Comparison of ENCODE assay signal across 17 cellular contexts in genomic region chr17:82124101-82124500, GRCh38.
"Had no signal": no experiment of that assay in that cellular context is flagged by ENCODE, and none has a peak within 500 bp of the region (broad histone marks: within the 10 kb centered on the region; RNA-seq: fewer than 3 reads in every experiment).

No MANE protein-coding gene starts in this region.

- H3K4me1 ChIP-seq: colonic mucosa, esophagus muscularis mucosa, thyroid gland had no signal

- ATAC-seq: stimulated activated naive B cell treated with anti-CD40 and anti-IgM and Interleukin-4, amounts not matched to agents 10 μg/mL and 1 μg/mL and 100 μg/mL, for 72 hours had no signal

- H3K9ac ChIP-seq: parathyroid adenoma had no signal

- H3K4me3 ChIP-seq: colonic mucosa, esophagus muscularis mucosa, hepatocyte, lung, SK-N-MC, thyroid gland had no signal

- H3K4me3 Mint-ChIP-seq: activated T-cell treated with anti-CD3 and anti-CD28 coated beads, Interleukin-2, amount 50 U/mL, for 24 hours; stimulated activated naive B cell treated with anti-CD40 and anti-IgM and Interleukin-4, amounts not matched to agents 10 μg/mL and 1 μg/mL and 100 μg/mL, for 72 hours had no signal

- H3K9me3 Mint-ChIP-seq: activated T-cell treated with anti-CD3 and anti-CD28 coated beads, Interleukin-2, amount 50 U/mL, for 24 hours; stimulated activated naive B cell treated with anti-CD40 and anti-IgM and Interleukin-4, amounts not matched to agents 10 μg/mL and 1 μg/mL and 100 μg/mL, for 72 hours had no signal

- H3K27ac ChIP-seq: colonic mucosa, esophagus muscularis mucosa, hepatocyte, parathyroid adenoma, SK-N-MC, thyroid gland had no signal

- H3K4me2 ChIP-seq: hepatocyte had no signal

- H3K27me3 ChIP-seq: colonic mucosa, esophagus muscularis mucosa, hepatocyte, thyroid gland had no signal

- H3K9me3 ChIP-seq: colonic mucosa, esophagus muscularis mucosa, thyroid gland had no signal

- H3K36me3 ChIP-seq: colonic mucosa, thyroid gland had no signal

- H2AFZ ChIP-seq: hepatocyte, parathyroid adenoma had no signal

- H3K27ac Mint-ChIP-seq: stimulated activated naive B cell treated with anti-CD40 and anti-IgM and Interleukin-4, amounts not matched to agents 10 μg/mL and 1 μg/mL and 100 μg/mL, for 72 hours had no signal

- DNase-seq: activated CD4-positive, CD25-positive, alpha-beta regulatory T cell; activated effector memory CD4-positive, alpha-beta T cell treated with anti-CD3 and anti-CD28 coated beads, Interleukin-2, amount 50 U/mL, for 16 hours; activated T-cell treated with anti-CD3 and anti-CD28 coated beads, Interleukin-2, amount 50 U/mL, for 24 hours; amniotic stem cell; caudate nucleus; colonic mucosa; islet precursor cell; midbrain; retina; stimulated activated CD4-positive, alpha-beta T cell treated with anti-CD3 and anti-CD28 coated beads, Interleukin-4, amount 100 ng/mL, for 1 hour; stimulated activated naive B cell treated with anti-CD40 and anti-IgM and Interleukin-4, amounts not matched to agents 10 μg/mL and 1 μg/mL and 100 μg/mL, for 72 hours; thyroid gland had no signal

- H3K27me3 Mint-ChIP-seq: activated T-cell treated with anti-CD3 and anti-CD28 coated beads, Interleukin-2, amount 50 U/mL, for 24 hours; stimulated activated naive B cell treated with anti-CD40 and anti-IgM and Interleukin-4, amounts not matched to agents 10 μg/mL and 1 μg/mL and 100 μg/mL, for 72 hours had no signal

- H3K79me2 ChIP-seq: hepatocyte, parathyroid adenoma had no signal
